21 cellular contexts compared by ENCODE assay signal in genomic region chr21:32312976-32313375, GRCh38. TPM values are rescaled to one million over a fixed set of nuclear protein-coding genes. Genes with fewer than 3 reads are reported as not detected.
DNase-seq lines count a peak whose midpoint lies in the region; ATAC-seq and TF ChIP-seq lines count a peak whose summit lies in the region.
"Had no signal": no experiment of that assay in that cellular context is flagged by ENCODE, and none has a peak within 500 bp of the region (broad histone marks: within the 10 kb centered on the region; RNA-seq: fewer than 3 reads in every experiment).

No MANE protein-coding gene starts in this region.

- H3K27me3 ChIP-seq in WERI-Rb-1 (ENCODE audit: insufficient read depth, low read depth, severe bottlenecking): no peaks in the 10 kb centered on the region
- H3K27me3 ChIP-seq: BLaER1 had no signal

- no peaks in the 10 kb centered on the region for H3K27me3 Mint-ChIP-seq in osteocyte (ENCODE audit: unreplicated experiment)
- H3K27me3 Mint-ChIP-seq: CD4-positive, alpha-beta memory T cell had no signal

- H3K36me3 ChIP-seq in WERI-Rb-1: peaks cover 22% of the 10 kb centered on the region

- H3K36me3 Mint-ChIP-seq in osteocyte (ENCODE audit: unreplicated experiment): peaks cover 13% of the 10 kb centered on the region

- no peaks in the 10 kb centered on the region for H3K4me1 Mint-ChIP-seq in osteocyte (ENCODE audit: unreplicated experiment)
- H3K4me1 Mint-ChIP-seq: CD14-positive monocyte; CD4-positive, alpha-beta memory T cell had no signal

- no peak overlapping the region for H3K4me3 Mint-ChIP-seq in osteocyte (ENCODE audit: unreplicated experiment)
- H3K4me3 Mint-ChIP-seq: CD14-positive monocyte; CD4-positive, alpha-beta memory T cell had no signal

- peak; percentile 29 for DNase-seq in activated CD8-positive, alpha-beta memory T cell treated with anti-CD3 and anti-CD28 coated beads, Interleukin-2, amount 50 U/mL, for 48 hours
- DNase-seq in activated CD8-positive, alpha-beta memory T cell treated with anti-CD3 and anti-CD28 coated beads, Interleukin-2, amount 50 U/mL, for 4 hours: no peak
- peak; percentile 56 for DNase-seq in WERI-Rb-1
- peak; percentile 46 for DNase-seq in islet precursor cell
- DNase-seq in osteocyte (ENCODE audit: extremely low spot score, unreplicated experiment): peak; percentile 77
- DNase-seq in ureter (ENCODE audit: low spot score): no peak
- no peak for DNase-seq in NCI-H226
- DNase-seq: 8988T; CD4-positive, alpha-beta memory T cell; DMS153; DMS79; GM23248 had no signal

- H3K9me3 Mint-ChIP-seq in osteocyte (ENCODE audit: unreplicated experiment): no peaks in the 10 kb centered on the region
- H3K9me3 Mint-ChIP-seq: CD4-positive, alpha-beta memory T cell had no signal

- TF ChIP-seq CTCF in WERI-Rb-1 (IDR thresholded peaks at IDR 0.05; ENCODE audit: low read depth, low read length): peak; percentile 24; the same call in 1 of the 2 replicates
- no peak for TF ChIP-seq CTCF in osteocyte (IDR thresholded peaks at IDR 0.05)

- no peak for ATAC-seq in GM19463 (IDR thresholded peaks at IDR 0.05; ENCODE audit: unreplicated experiment)
- ATAC-seq: GM12878 had no signal

- H3K4me3 ChIP-seq in WERI-Rb-1 (ENCODE audit: low read depth, low read length): no peak overlapping the region
- H3K4me3 ChIP-seq: BLaER1, GM12878, GM23248, HAP-1 had no signal

- no peak overlapping the region for H3K27ac ChIP-seq in WERI-Rb-1
- H3K27ac ChIP-seq: BLaER1, GM23248 had no signal

- no peak overlapping the region for H3K27ac Mint-ChIP-seq in osteocyte (ENCODE audit: unreplicated experiment)

- H3K9me3 ChIP-seq in WERI-Rb-1 (ENCODE audit: severe bottlenecking): no peaks in the 10 kb centered on the region
- H3K9me3 ChIP-seq: BLaER1, HAP-1 had no signal

RNA-seq across cellular contexts. Expression of gene MRAP, which starts 14.3 kb away (rescaled TPM):
- not detected in 2 replicates for total RNA-seq in osteocyte
- total RNA-seq in ureter: not detected
- total RNA-seq: A673; CD4-positive, alpha-beta memory T cell; Daoy; GM12878; GM23248; H4; HT-29 had no signal

RNA-seq across cellular contexts. Expression of gene MIS18A, which starts 34.1 kb away (rescaled TPM):
- total RNA-seq in osteocyte (6.9 and 7.2 TPM in 2 replicates), ureter (7.6 TPM)

Comparison
In these comparisons a context has a peak if more than half of its experiments do, and no peak if none do; other contexts are left out.
1. DNase-seq: peak in activated CD8-positive, alpha-beta memory T cell treated with anti-CD3 and anti-CD28 coated beads, Interleukin-2, amount 50 U/mL, for 48 hours (single experiment), WERI-Rb-1 (single experiment), islet precursor cell (single experiment) and osteocyte (single experiment); none in activated CD8-positive, alpha-beta memory T cell treated with anti-CD3 and anti-CD28 coated beads, Interleukin-2, amount 50 U/mL, for 4 hours (single experiment), ureter (single experiment) and NCI-H226 (single experiment).